1 cellular context compared by ENCODE assay signal in the genomic region with DNA sequence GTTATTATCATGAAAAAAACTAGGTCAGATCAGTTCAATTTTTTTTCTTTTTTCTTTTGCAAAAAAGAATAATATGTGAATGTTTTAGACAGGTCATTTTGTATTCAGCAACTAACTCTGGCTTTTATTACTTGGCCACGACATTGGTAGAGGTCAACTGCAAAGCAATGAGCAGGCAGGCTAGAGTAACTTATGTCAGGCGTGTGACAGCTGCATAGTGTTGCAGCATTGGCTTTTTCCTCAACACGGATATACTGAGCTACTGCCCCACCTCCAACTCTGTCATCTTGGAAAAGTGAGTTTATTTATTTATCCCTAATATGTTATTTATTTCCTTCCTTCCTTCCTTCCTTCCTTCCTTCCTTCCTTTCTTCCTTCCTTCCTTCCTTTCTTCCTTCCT. TPM values are rescaled to one million over a fixed set of nuclear protein-coding genes. Genes with fewer than 3 reads are reported as not detected.
"Had no signal": no experiment of that assay in that cellular context is flagged by ENCODE, and none has a peak within 500 bp of the region (broad histone marks: within the 10 kb centered on the region; RNA-seq: fewer than 3 reads in every experiment).

No MANE protein-coding gene starts in this region.

RNA-seq across cellular contexts. Expression of a gene that starts 47.8 kb away (rescaled TPM):
- total RNA-seq: SJCRH30 had no signal
